Comparison of ENCODE assay signal across 2 cellular contexts in genomic region chr7:311131-311680, GRCh38.
TF ChIP-seq lines count a peak whose summit lies in the region.

No MANE protein-coding gene starts in this region.

TF ChIP-seq in SK-N-SH, 30 proteins besides CTCF, POLR2A, EP300 and RAD21 (continued from another document):
- TF ChIP-seq REST (IDR thresholded peaks at IDR 0.05; ENCODE audit: low read depth, low read length) (no peak), TCF12 (IDR thresholded peaks at IDR 0.05) (no peak), SMC3 (IDR thresholded peaks at IDR 0.05; ENCODE audit: low read depth, low read length) (no peak), TAF1 (IDR thresholded peaks at IDR 0.05; ENCODE audit: borderline replicate concordance, low read depth, low read length) (no peak), RXRA (IDR thresholded peaks at IDR 0.05; ENCODE audit: borderline replicate concordance, low read depth) (no peak), GATA2 (CRISPR knock-in tag; IDR thresholded peaks at IDR 0.05) (no peak), SIN3A (IDR thresholded peaks at IDR 0.05; ENCODE audit: borderline replicate concordance, low read depth, low read length) (no peak), USF1 (IDR thresholded peaks at IDR 0.05; ENCODE audit: borderline replicate concordance, low read depth) (no peak), FOSL2 (IDR thresholded peaks at IDR 0.05; ENCODE audit: borderline replicate concordance, low read depth) (no peak)
- TF ChIP-seq, protein P1, sequence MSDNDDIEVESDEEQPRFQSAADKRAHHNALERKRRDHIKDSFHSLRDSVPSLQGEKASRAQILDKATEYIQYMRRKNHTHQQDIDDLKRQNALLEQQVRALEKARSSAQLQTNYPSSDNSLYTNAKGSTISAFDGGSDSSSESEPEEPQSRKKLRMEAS (IDR thresholded peaks at IDR 0.05; ENCODE audit: low read depth), result no peak
- TF ChIP-seq, protein P2, sequence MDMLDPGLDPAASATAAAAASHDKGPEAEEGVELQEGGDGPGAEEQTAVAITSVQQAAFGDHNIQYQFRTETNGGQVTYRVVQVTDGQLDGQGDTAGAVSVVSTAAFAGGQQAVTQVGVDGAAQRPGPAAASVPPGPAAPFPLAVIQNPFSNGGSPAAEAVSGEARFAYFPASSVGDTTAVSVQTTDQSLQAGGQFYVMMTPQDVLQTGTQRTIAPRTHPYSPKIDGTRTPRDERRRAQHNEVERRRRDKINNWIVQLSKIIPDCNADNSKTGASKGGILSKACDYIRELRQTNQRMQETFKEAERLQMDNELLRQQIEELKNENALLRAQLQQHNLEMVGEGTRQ (IDR thresholded peaks at IDR 0.05; ENCODE audit: borderline replicate concordance, low read depth, low read length), result no peak

TF ChIP-seq in SK-N-SH treated with all-trans-retinoic acid at 6 μM for 48 hours, 23 proteins besides CTCF, POLR2A, EP300 and RAD21 (continued from another document):
- TF ChIP-seq, protein P3, sequence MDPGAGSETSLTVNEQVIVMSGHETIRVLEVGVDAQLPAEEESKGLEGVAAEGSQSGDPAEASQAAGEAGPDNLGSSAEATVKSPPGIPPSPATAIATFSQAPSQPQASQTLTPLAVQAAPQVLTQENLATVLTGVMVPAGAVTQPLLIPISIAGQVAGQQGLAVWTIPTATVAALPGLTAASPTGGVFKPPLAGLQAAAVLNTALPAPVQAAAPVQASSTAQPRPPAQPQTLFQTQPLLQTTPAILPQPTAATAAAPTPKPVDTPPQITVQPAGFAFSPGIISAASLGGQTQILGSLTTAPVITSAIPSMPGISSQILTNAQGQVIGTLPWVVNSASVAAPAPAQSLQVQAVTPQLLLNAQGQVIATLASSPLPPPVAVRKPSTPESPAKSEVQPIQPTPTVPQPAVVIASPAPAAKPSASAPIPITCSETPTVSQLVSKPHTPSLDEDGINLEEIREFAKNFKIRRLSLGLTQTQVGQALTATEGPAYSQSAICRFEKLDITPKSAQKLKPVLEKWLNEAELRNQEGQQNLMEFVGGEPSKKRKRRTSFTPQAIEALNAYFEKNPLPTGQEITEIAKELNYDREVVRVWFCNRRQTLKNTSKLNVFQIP (CRISPR knock-in tag; IDR thresholded peaks at IDR 0.05; ENCODE audit: borderline replicate concordance, low read depth), result no peak
- TF ChIP-seq, protein P4, sequence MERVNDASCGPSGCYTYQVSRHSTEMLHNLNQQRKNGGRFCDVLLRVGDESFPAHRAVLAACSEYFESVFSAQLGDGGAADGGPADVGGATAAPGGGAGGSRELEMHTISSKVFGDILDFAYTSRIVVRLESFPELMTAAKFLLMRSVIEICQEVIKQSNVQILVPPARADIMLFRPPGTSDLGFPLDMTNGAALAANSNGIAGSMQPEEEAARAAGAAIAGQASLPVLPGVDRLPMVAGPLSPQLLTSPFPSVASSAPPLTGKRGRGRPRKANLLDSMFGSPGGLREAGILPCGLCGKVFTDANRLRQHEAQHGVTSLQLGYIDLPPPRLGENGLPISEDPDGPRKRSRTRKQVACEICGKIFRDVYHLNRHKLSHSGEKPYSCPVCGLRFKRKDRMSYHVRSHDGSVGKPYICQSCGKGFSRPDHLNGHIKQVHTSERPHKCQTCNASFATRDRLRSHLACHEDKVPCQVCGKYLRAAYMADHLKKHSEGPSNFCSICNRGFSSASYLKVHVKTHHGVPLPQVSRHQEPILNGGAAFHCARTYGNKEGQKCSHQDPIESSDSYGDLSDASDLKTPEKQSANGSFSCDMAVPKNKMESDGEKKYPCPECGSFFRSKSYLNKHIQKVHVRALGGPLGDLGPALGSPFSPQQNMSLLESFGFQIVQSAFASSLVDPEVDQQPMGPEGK (CRISPR knock-in tag; IDR thresholded peaks at IDR 0.05; ENCODE audit: borderline replicate concordance), result no peak
- TF ChIP-seq ZNF8 (CRISPR knock-in tag; IDR thresholded peaks at IDR 0.05), result no peak
- no peak for TF ChIP-seq ISL1 (CRISPR knock-in tag; IDR thresholded peaks at IDR 0.05)
- no peak for TF ChIP-seq CSDC2 (CRISPR knock-in tag; IDR thresholded peaks at IDR 0.05)
- no peak for TF ChIP-seq BACH2 (CRISPR knock-in tag; IDR thresholded peaks at IDR 0.05; ENCODE audit: borderline replicate concordance)
- TF ChIP-seq ZFP3 (CRISPR knock-in tag; IDR thresholded peaks at IDR 0.05), result no peak
TF ChIP-seq in SK-N-SH treated with all-trans-retinoic acid at 6 μM for 48 hours: peak in this region for 0.
